In genomic region chr1:224503161-224504118, GRCh38 we compare ENCODE assay signal across 8 cellular contexts.
DNase-seq lines count a peak whose midpoint lies in the region; ATAC-seq and TF ChIP-seq lines count a peak whose summit lies in the region.

No MANE protein-coding gene starts in this region.

- H3K36me3 Mint-ChIP-seq in stimulated activated effector memory CD8-positive, alpha-beta T cell treated with anti-CD3 and anti-CD28 coated beads, Interleukin-12 subunit alpha, Interleukin-12 subunit beta, amount 100 ng/mL, for 72 hours, result no peaks in the 10 kb centered on the region

- H3K9me3 ChIP-seq in A673 (ENCODE audit: low read depth, low read length, poor library complexity, severe bottlenecking) (no peaks in the 10 kb centered on the region), HEK293 (ENCODE audit: control insufficient read depth, insufficient read depth, low read depth, low read length) (no peaks in the 10 kb centered on the region), Loucy (ENCODE audit: insufficient read depth, low read depth, low read length) (no peaks in the 10 kb centered on the region)

- H3K4me3 Mint-ChIP-seq in stimulated activated effector memory CD8-positive, alpha-beta T cell treated with anti-CD3 and anti-CD28 coated beads, Interleukin-12 subunit alpha, Interleukin-12 subunit beta, amount 100 ng/mL, for 72 hours, result no peak overlapping the region

- H3K4me1 Mint-ChIP-seq in stimulated activated effector memory CD8-positive, alpha-beta T cell treated with anti-CD3 and anti-CD28 coated beads, Interleukin-12 subunit alpha, Interleukin-12 subunit beta, amount 100 ng/mL, for 72 hours, result peaks cover 40% of the 10 kb centered on the region

- no TSS peak for BruUV-seq in A673 (replicated peaks; lab: Mats Ljungman, UMichigan)

- peak overlapping the region; percentile 75 for H3K27ac Mint-ChIP-seq in stimulated activated effector memory CD8-positive, alpha-beta T cell treated with anti-CD3 and anti-CD28 coated beads, Interleukin-12 subunit alpha, Interleukin-12 subunit beta, amount 100 ng/mL, for 72 hours

- H2AFZ ChIP-seq in Loucy (ENCODE audit: low read length), result peak overlapping the region; percentile 74

- POLR2A ChIA-PET in A673 (lab: Charles Lee; ENCODE audit: low non-redundant PET), result no interaction called here
- POLR2A ChIA-PET in HEK293 (lab: Yijun Ruan, JAX), result interaction anchor here (0.6 to 1.4 kb wide), 5 partner anchors 12 to 693 kb away, joined by 3 to 8 read pairs (median 3); partner anchors contain the start of gene WDR26

- H3K36me3 ChIP-seq in A673 (ENCODE audit: insufficient read depth, low read length, poor library complexity, severe bottlenecking) (no peaks in the 10 kb centered on the region), HEK293 (ENCODE audit: control insufficient read depth in 2 of 2, insufficient read depth in 1 of 2, low read length in 2 of 2) (no peaks in the 10 kb centered on the region), Loucy (ENCODE audit: insufficient read depth, low read length) (no peaks in the 10 kb centered on the region)

- H3K9me3 Mint-ChIP-seq in stimulated activated effector memory CD8-positive, alpha-beta T cell treated with anti-CD3 and anti-CD28 coated beads, Interleukin-12 subunit alpha, Interleukin-12 subunit beta, amount 100 ng/mL, for 72 hours, result no peaks in the 10 kb centered on the region

- intact Hi-C loops in A673 (cut with micrococcal nuclease; ENCODE audit: unreplicated experiment) (loop anchor here (2.0 to 5.0 kb wide), 2 partner anchors 19 to 419 kb away; no protein-coding TSS in a partner anchor), left colon (cut with DNase I, micrococcal nuclease) (no loop called here)

- H3K27ac ChIP-seq in A673 (ENCODE audit: low read depth, low read length, poor library complexity, severe bottlenecking), result peak overlapping the region; percentile 86
- H3K27ac ChIP-seq in HEK293 (ENCODE audit: extremely low read depth, low read depth, low read length), result peak overlapping the region; percentile 84
- H3K27ac ChIP-seq in cingulate gyrus (ENCODE audit: low read depth, low read length), result peak overlapping the region; percentile 73

- no peaks in the 10 kb centered on the region for H3K79me2 ChIP-seq in Loucy (ENCODE audit: insufficient read depth, low read length)

- peaks cover 4% of the 10 kb centered on the region; the same call in 1 of the 2 replicates for H3F3A ChIP-seq in Loucy (ENCODE audit: low read depth)

- peaks cover 78% of the 10 kb centered on the region for H3K4me1 ChIP-seq in A673 (ENCODE audit: insufficient read depth, low read length, poor library complexity, severe bottlenecking)
- peaks cover 22% of the 10 kb centered on the region for H3K4me1 ChIP-seq in HEK293 (ENCODE audit: control insufficient read depth, insufficient read depth, low read length)
- H3K4me1 ChIP-seq in Loucy (ENCODE audit: insufficient read depth, low read length, poor library complexity, severe bottlenecking), result peaks cover 51% of the 10 kb centered on the region

- no peaks in the 10 kb centered on the region for H3K9me2 ChIP-seq in Loucy (replicated peaks; ENCODE audit: low read depth, low read length)

- peak; percentile 94 for DNase-seq in A673 (ENCODE audit: low spot score)
- DNase-seq in RPMI8226, result peak; percentile 91
- peak; percentile 86 to 96 for DNase-seq in left colon
- peak in 1 of 2 donors; percentile 72 for DNase-seq in stimulated activated effector memory CD8-positive, alpha-beta T cell treated with anti-CD3 and anti-CD28 coated beads, Interleukin-12 subunit alpha, Interleukin-12 subunit beta, amount 100 ng/mL, for 72 hours (ENCODE audit: low spot score in 2 of 2)

- peak; percentile 25; the same call in 1 of the 2 replicates for TF ChIP-seq CTCF in A673 (conservative IDR thresholded peaks at IDR 0.05; ENCODE audit: low read depth, low read length)
- peak; percentile 47 for TF ChIP-seq CTCF in GM12872 (IDR thresholded peaks at IDR 0.05; ENCODE audit: insufficient read depth, low read depth, low read length)
- TF ChIP-seq CTCF in HEK293 (tag by site-specific recombination; IDR thresholded peaks at IDR 0.05), result peak; percentile 95
- peak; percentile 47 for TF ChIP-seq CTCF in Loucy (conservative IDR thresholded peaks at IDR 0.05; ENCODE audit: low read length)

- CTCF ChIA-PET in A673 (lab: Charles Lee), result no interaction called here
- CTCF ChIA-PET in HEK293 (lab: Yijun Ruan, JAX), result interaction anchor here (0.5 to 5.5 kb wide), 8 partner anchors 8 to 419 kb away, joined by 3 to 50 read pairs (median 3); no protein-coding TSS in a partner anchor

- peak; percentile 80 for ATAC-seq in left colon
- ATAC-seq in stimulated activated effector memory CD8-positive, alpha-beta T cell treated with anti-CD3 and anti-CD28 coated beads, Interleukin-12 subunit alpha, Interleukin-12 subunit beta, amount 100 ng/mL, for 72 hours, result peak; percentile 75

- H3K27me3 ChIP-seq in A673 (replicated peaks; ENCODE audit: insufficient read depth, low read depth, low read length, poor library complexity) (no peaks in the 10 kb centered on the region), Loucy (ENCODE audit: insufficient read depth, low read length, poor library complexity, severe bottlenecking) (no peaks in the 10 kb centered on the region)

- H3K9ac ChIP-seq in Loucy (ENCODE audit: low read depth, low read length, poor library complexity, severe bottlenecking), result peak overlapping the region; percentile 38

- H4K20me1 ChIP-seq in Loucy (ENCODE audit: insufficient read depth, low read length, poor library complexity, severe bottlenecking), result no peaks in the 10 kb centered on the region

- H3K4me2 ChIP-seq in Loucy (ENCODE audit: low read depth, low read length, poor library complexity, severe bottlenecking), result peak overlapping the region; percentile 63

- H3K4me3 ChIP-seq in A673 (ENCODE audit: low read depth, low read length, poor library complexity, severe bottlenecking) (no peak overlapping the region), HEK293 (ENCODE audit: low read depth, low read length) (no peak overlapping the region; the same call in 1 of the 2 replicates), Loucy (ENCODE audit: low read length, poor library complexity, severe bottlenecking) (peak overlapping the region; percentile 4)

TF ChIP-seq in HEK293, 187 proteins besides CTCF, POLR2A, EP300 and RAD21 (continues in another document):
- no peak for TF ChIP-seq ZNF354C (tag by site-specific recombination; IDR thresholded peaks at IDR 0.05; ENCODE audit: borderline replicate concordance, low read depth)
- no peak for TF ChIP-seq HOXD13 (CRISPR knock-in tag; IDR thresholded peaks at IDR 0.05; ENCODE audit: borderline replicate concordance)
- peak; percentile 95 for TF ChIP-seq OSR2 (tag by site-specific recombination; IDR thresholded peaks at IDR 0.05)
- TF ChIP-seq GLI2 (tag by site-specific recombination; IDR thresholded peaks at IDR 0.05; ENCODE audit: borderline replicate concordance, low read depth), result no peak
- peak; percentile 96 for TF ChIP-seq IKZF3 (tag by site-specific recombination; IDR thresholded peaks at IDR 0.05)
- TF ChIP-seq ZNF555 (tag by site-specific recombination; conservative IDR thresholded peaks at IDR 0.05), result no peak
- no peak for TF ChIP-seq ZBTB7A (tag by site-specific recombination; IDR thresholded peaks at IDR 0.05; ENCODE audit: low read depth)
- TF ChIP-seq ZNF449 (tag by site-specific recombination; IDR thresholded peaks at IDR 0.05), result peak; percentile 96
- TF ChIP-seq KLF17 (tag by site-specific recombination; IDR thresholded peaks at IDR 0.05), result peak; percentile 96
- peak; percentile 97 for TF ChIP-seq PATZ1 (tag by site-specific recombination; IDR thresholded peaks at IDR 0.05)
- peak; percentile 66; the same call in 1 of the 2 replicates for TF ChIP-seq ZEB2 (tag by site-specific recombination; IDR thresholded peaks at IDR 0.05)
- TF ChIP-seq ZFP41 (tag by site-specific recombination; IDR thresholded peaks at IDR 0.05; ENCODE audit: borderline replicate concordance), result no peak
- no peak for TF ChIP-seq ZNF16 (tag by site-specific recombination; IDR thresholded peaks at IDR 0.05; ENCODE audit: low read depth)
- peak; percentile 89 for TF ChIP-seq ZFHX2 (tag by site-specific recombination; conservative IDR thresholded peaks at IDR 0.05)

Comparison
In these comparisons a context has a peak if more than half of its experiments do, and no peak if none do; other contexts are left out.
1. CTCF ChIP-seq: peak in every context shown above with its lines; median percentile 95 in HEK293; 47 in GM12872; 47 in Loucy; 25 in A673.